In the genomic region with DNA sequence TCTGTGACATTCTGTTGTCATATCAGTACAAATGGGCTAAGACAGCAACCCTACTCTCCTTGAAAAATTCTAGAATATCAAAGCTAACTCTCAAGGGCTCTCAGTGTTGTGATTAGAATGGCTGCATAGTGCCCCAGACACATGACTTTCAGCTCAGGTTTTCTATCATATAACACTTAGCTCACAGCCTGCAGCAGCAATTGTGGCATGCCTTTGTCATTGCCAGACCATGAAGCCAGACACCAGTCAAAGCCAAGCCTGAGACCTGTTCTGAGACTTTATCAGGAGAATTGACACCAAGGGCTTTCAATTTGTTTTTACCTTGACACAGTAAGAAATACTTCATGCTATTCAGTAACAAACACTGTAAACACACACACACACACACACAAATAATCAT, we compare ENCODE assay signal across 3 cellular contexts.
"Had no signal": no experiment of that assay in that cellular context is flagged by ENCODE, and none has a peak within 500 bp of the region (broad histone marks: within the 10 kb centered on the region; RNA-seq: fewer than 3 reads in every experiment).

No MANE protein-coding gene starts in this region.

- H3K4me3 ChIP-seq: GM12878 had no signal

- ATAC-seq: GM12878 had no signal

- DNase-seq: GDM1, GF-D8 had no signal
